In genomic region chr9:13278368-13279246, GRCh38 we compare ENCODE assay signal across 8 cellular contexts. TPM values are rescaled to one million over a fixed set of nuclear protein-coding genes. Genes with fewer than 3 reads are reported as not detected.
DNase-seq lines count a peak whose midpoint lies in the region; ATAC-seq and TF ChIP-seq lines count a peak whose summit lies in the region.

No MANE protein-coding gene starts in this region.

- H3K36me3 ChIP-seq in adipocyte (ENCODE audit: control insufficient read depth, insufficient read depth, low read length, severe bottlenecking) (no peaks in the 10 kb centered on the region), heart right ventricle (no peaks in the 10 kb centered on the region), trophoblast cell (ENCODE audit: control insufficient read depth in 1 of 2, insufficient read depth in 2 of 2, low read length in 2 of 2) (no peaks in the 10 kb centered on the region)

- H4K8ac ChIP-seq in trophoblast cell (ENCODE audit: low read depth, low read length), result peak overlapping the region; percentile 86

- H3K4me2 ChIP-seq in trophoblast cell (ENCODE audit: low read length), result peak overlapping the region; percentile 54

- peaks cover 12% of the 10 kb centered on the region for H3K79me2 ChIP-seq in trophoblast cell (ENCODE audit: control insufficient read depth, insufficient read depth, low read length, poor library complexity)

- no peak for ATAC-seq in stimulated activated naive CD8-positive, alpha-beta T cell treated with anti-CD3 and anti-CD28 coated beads, Interleukin-15, Interleukin-2, amounts not matched to agents 100 U/mL and 50 U/mL, for 24 hours
- no peak for ATAC-seq in stimulated activated naive CD8-positive, alpha-beta T cell treated with anti-CD3 and anti-CD28 coated beads, Interleukin-15, amount 100 ng/mL, for 72 hours
- ATAC-seq in heart right ventricle (peak; percentile 55 to 86 (median 83)), HG02885 (IDR thresholded peaks at IDR 0.05; ENCODE audit: poor library complexity, unreplicated experiment) (no peak)

- no peak overlapping the region for H3K4me3 Mint-ChIP-seq in stimulated activated naive CD8-positive, alpha-beta T cell treated with anti-CD3 and anti-CD28 coated beads, Interleukin-15, amount 100 ng/mL, for 72 hours

- H3K4me1 Mint-ChIP-seq in stimulated activated naive CD8-positive, alpha-beta T cell treated with anti-CD3 and anti-CD28 coated beads, Interleukin-15, amount 100 ng/mL, for 72 hours, result no peaks in the 10 kb centered on the region

- H3K4me3 ChIP-seq in adipocyte (ENCODE audit: low read length) (peak overlapping the region; percentile 89), heart right ventricle (peak overlapping the region; percentile 59 to 88 (median 84)), trophoblast cell (ENCODE audit: low read depth, low read length) (peak overlapping the region; percentile 75)

- H3K14ac ChIP-seq in trophoblast cell (ENCODE audit: low read length), result peak overlapping the region; percentile 98

- intact Hi-C loops in heart right ventricle (cut with DNase I), result no loop called here

- peak in 6 of 9 donors; percentile 22 to 59 (median 40) for TF ChIP-seq CTCF in heart right ventricle (IDR thresholded peaks at IDR 0.05)

- peak overlapping the region; percentile 48 for H2AFZ ChIP-seq in trophoblast cell (ENCODE audit: insufficient read depth, low read length, poor library complexity)

- H3K27me3 ChIP-seq in adipocyte (replicated peaks; ENCODE audit: control insufficient read depth, insufficient read depth, low read length) (no peaks in the 10 kb centered on the region), heart right ventricle (peaks cover 0 to 23% (median 0%) of the 10 kb centered on the region in 7 donors), trophoblast cell (ENCODE audit: insufficient read depth, low read length) (no peaks in the 10 kb centered on the region)

- H2AK5ac ChIP-seq in trophoblast cell (ENCODE audit: low read length), result peak overlapping the region; percentile 28

- H3K79me1 ChIP-seq in trophoblast cell (ENCODE audit: low read length), result peaks cover 18% of the 10 kb centered on the region

- H2BK12ac ChIP-seq in trophoblast cell (ENCODE audit: low read length), result peak overlapping the region; percentile 6

- WGBS in heart right ventricle, 2 donors, result 0% methylated on average over 56 to 65 of the region's 67 CpGs
- whole genome bisulfite sequencing in trophoblast cell (ENCODE audit: extremely low coverage, insufficient coverage, insufficient read length), result no CpG with 5 or more reads among the region's 67 CpGs

- H3K27me3 Mint-ChIP-seq in stimulated activated naive CD8-positive, alpha-beta T cell treated with anti-CD3 and anti-CD28 coated beads, Interleukin-15, amount 100 ng/mL, for 72 hours, result peaks cover 37% of the 10 kb centered on the region

- no peaks in the 10 kb centered on the region for H3K9me3 ChIP-seq in adipocyte (ENCODE audit: control insufficient read depth, low read length)
- no peaks in the 10 kb centered on the region for H3K9me3 ChIP-seq in heart right ventricle
- no peaks in the 10 kb centered on the region for H3K9me3 ChIP-seq in trophoblast cell (ENCODE audit: insufficient read depth, low read depth, low read length)

- peak overlapping the region; percentile 88 to 99 (median 97) for H3K27ac ChIP-seq in heart right ventricle
- H3K27ac ChIP-seq in trophoblast cell (ENCODE audit: low read depth, low read length), result peak overlapping the region; percentile 97

- peaks cover 0 to 8% of the 10 kb centered on the region in 2 donors for H3K9me3 Mint-ChIP-seq in stimulated activated naive CD8-positive, alpha-beta T cell treated with anti-CD3 and anti-CD28 coated beads, Interleukin-15, amount 100 ng/mL, for 72 hours

- no peak overlapping the region for H3K27ac Mint-ChIP-seq in stimulated activated naive CD8-positive, alpha-beta T cell treated with anti-CD3 and anti-CD28 coated beads, Interleukin-15, amount 100 ng/mL, for 72 hours

- peak overlapping the region; percentile 89 for H3K18ac ChIP-seq in trophoblast cell (ENCODE audit: low read length)

- peak overlapping the region; percentile 86 for H2BK5ac ChIP-seq in trophoblast cell (ENCODE audit: low read depth, low read length, poor library complexity)

- H4K12ac ChIP-seq in trophoblast cell (ENCODE audit: low read depth, low read length), result peak overlapping the region; percentile 93

- H3K9ac ChIP-seq in adipocyte (ENCODE audit: low read length), result peak overlapping the region; percentile 89
- H3K9ac ChIP-seq in trophoblast cell (ENCODE audit: low read length), result peak overlapping the region; percentile 38

- H3K23ac ChIP-seq in trophoblast cell (ENCODE audit: low read length), result no peak overlapping the region

- DNase-seq in stimulated activated naive CD8-positive, alpha-beta T cell treated with anti-CD3 and anti-CD28 coated beads, Interleukin-15, Interleukin-2, amounts not matched to agents 100 U/mL and 50 U/mL, for 24 hours, result peak; percentile 2
- no peak for DNase-seq in stimulated activated naive CD8-positive, alpha-beta T cell treated with anti-CD3 and anti-CD28 coated beads, Interleukin-15, amount 100 ng/mL, for 72 hours
- DNase-seq in adipocyte (ENCODE audit: low read depth) (peak; percentile 80), heart right ventricle (peak; percentile 63 to 71), trophoblast cell (peak; percentile 28 to 62), NOMO-1 (lab: John Stamatoyannopoulos, UW; ENCODE audit: unreplicated experiment in 2 of 2) (no peak)
- DNase-seq in NK-92 treated with Interleukin-12 subunit alpha and Interleukin-12 subunit beta, amount 100 ng/mL, for 24 hours (lab: John Stamatoyannopoulos, UW), result no peak

- peak overlapping the region; percentile 97 for H4K91ac ChIP-seq in trophoblast cell (ENCODE audit: low read depth, low read length)

- H3K4me1 ChIP-seq in adipocyte (ENCODE audit: control insufficient read depth, insufficient read depth, low read length) (peaks cover 47% of the 10 kb centered on the region), heart right ventricle (peaks cover 10 to 55% (median 37%) of the 10 kb centered on the region in 9 donors), trophoblast cell (ENCODE audit: control insufficient read depth in 1 of 2, insufficient read depth in 2 of 2, low read length in 2 of 2) (peaks cover 4 to 10% of the 10 kb centered on the region in 2 experiments)

- peak overlapping the region; percentile 53 for H3K4ac ChIP-seq in trophoblast cell (ENCODE audit: low read depth, low read length)

- peak overlapping the region; percentile 95 for H2BK120ac ChIP-seq in trophoblast cell (ENCODE audit: insufficient read depth, low read length, poor library complexity)

RNA-seq across cellular contexts. Expression of gene MPDZ, which starts 0.9 kb away (rescaled TPM):
- total RNA-seq in heart right ventricle, result 100 to 1,000 TPM in 2 of 10 donors, 10 to 100 TPM in 8; 59.0 to 100 (median 84.1) TPM
- polyA plus RNA-seq in heart right ventricle, result 10 to 100 TPM; 28.0 to 32.6 TPM
- polyA plus RNA-seq in trophoblast cell (2013), result 35.6 and 36.0 TPM in 2 replicates

Comparison
In these comparisons a context has a peak if more than half of its experiments do, and no peak if none do; other contexts are left out.
1. DNase-seq: peak in stimulated activated naive CD8-positive, alpha-beta T cell treated with anti-CD3 and anti-CD28 coated beads, Interleukin-15, Interleukin-2, amounts not matched to agents 100 U/mL and 50 U/mL, for 24 hours (single experiment), adipocyte (single experiment), heart right ventricle (2 of 2) and trophoblast cell (2 of 2); none in stimulated activated naive CD8-positive, alpha-beta T cell treated with anti-CD3 and anti-CD28 coated beads, Interleukin-15, amount 100 ng/mL, for 72 hours (0 of 2), NK-92 treated with Interleukin-12 subunit alpha and Interleukin-12 subunit beta, amount 100 ng/mL, for 24 hours (single experiment) and NOMO-1 (0 of 2).
2. ATAC-seq: peak in heart right ventricle (8 of 8); none in stimulated activated naive CD8-positive, alpha-beta T cell treated with anti-CD3 and anti-CD28 coated beads, Interleukin-15, Interleukin-2, amounts not matched to agents 100 U/mL and 50 U/mL, for 24 hours (single experiment), stimulated activated naive CD8-positive, alpha-beta T cell treated with anti-CD3 and anti-CD28 coated beads, Interleukin-15, amount 100 ng/mL, for 72 hours (single experiment) and HG02885 (single experiment).
3. Peak in every context shown above with its lines, with median percentiles within 50 percentile points of each other: H3K4me3 ChIP-seq.